Comparison of ENCODE assay signal across 8 cellular contexts in genomic region chrX:40097492-40098263, GRCh38. TPM values are rescaled to one million over a fixed set of nuclear protein-coding genes. Genes with fewer than 3 reads are reported as not detected.
A peak's percentile ranks its signal among the peaks of the same experiment; 100 is the strongest.
DNase-seq lines count a peak whose midpoint lies in the region; ATAC-seq and TF ChIP-seq lines count a peak whose summit lies in the region.

Gene BCOR, minus strand, starts transcription at chrX:40097958. Its CDS starts 20,029 bp downstream, at chrX:40077929.

- TF ChIP-seq EP300 in esophagus muscularis mucosa (IDR thresholded peaks at IDR 0.05), result no peak

- H3K4me3 ChIP-seq in DOHH2 (ENCODE audit: low read length) (peak within 1 kb of the TSS; percentile 80), OCI-LY3 (ENCODE audit: low read length) (peak within 1 kb of the TSS; percentile 95), esophagus muscularis mucosa (peak within 1 kb of the TSS; percentile 72 to 86 (median 76)), stomach smooth muscle (ENCODE audit: low read length in 2 of 2) (peak within 1 kb of the TSS; percentile 46 to 77)

- H3K27ac ChIP-seq in DOHH2 (ENCODE audit: low read depth, low read length), result peak within 1 kb of the TSS; percentile 99
- peak within 1 kb of the TSS; percentile 96 for H3K27ac ChIP-seq in OCI-LY3 (ENCODE audit: low read length)
- peak within 1 kb of the TSS; percentile 87 to 93 (median 92) for H3K27ac ChIP-seq in esophagus muscularis mucosa (replicated peaks in 1 of 4)
- peak within 1 kb of the TSS; percentile 80 for H3K27ac ChIP-seq in stomach smooth muscle (ENCODE audit: low read length)

- H3K4me1 Mint-ChIP-seq in activated T-cell treated with anti-CD3 and anti-CD28 coated beads, Interleukin-2, amount 50 U/mL, for 4 hours (ENCODE audit: low read depth), result peaks cover 20% of the 10 kb centered on the region
- peaks cover 31 to 35% of the 10 kb centered on the region in 2 donors for H3K4me1 Mint-ChIP-seq in natural killer cell

- no peaks in the 10 kb centered on the region for H3K9me2 ChIP-seq in DOHH2 (replicated peaks; ENCODE audit: control insufficient read depth, low read length)

- H2AFZ ChIP-seq in OCI-LY3 (ENCODE audit: low read depth, low read length), result no peak within 1 kb of the TSS

- ATAC-seq in HG02885 (IDR thresholded peaks at IDR 0.05; ENCODE audit: poor library complexity, unreplicated experiment), result peak; percentile 25
- peak; percentile 38 to 41 for ATAC-seq in activated T-cell treated with anti-CD3 and anti-CD28 coated beads, Interleukin-2, amount 50 U/mL, for 4 hours
- ATAC-seq in natural killer cell, result peak; percentile 35 to 61 (median 52)
- no peak for ATAC-seq in HG02970 (IDR thresholded peaks at IDR 0.05; ENCODE audit: low FRiP score, unreplicated experiment)

- H3K27me3 Mint-ChIP-seq in activated T-cell treated with anti-CD3 and anti-CD28 coated beads, Interleukin-2, amount 50 U/mL, for 4 hours (ENCODE audit: low read depth), result no peaks in the 10 kb centered on the region
- H3K27me3 Mint-ChIP-seq in natural killer cell (ENCODE audit: low read depth in 2 of 2), result peaks cover 0 to 11% of the 10 kb centered on the region in 2 donors

- DNase-seq in activated T-cell treated with anti-CD3 and anti-CD28 coated beads, Interleukin-2, amount 50 U/mL, for 4 hours, result peak; percentile 76
- DNase-seq in esophagus muscularis mucosa (ENCODE audit: extremely low spot score) (no peak), natural killer cell (peak; percentile 56)

- H3K36me3 ChIP-seq in DOHH2 (ENCODE audit: control insufficient read depth, low read length) (no peaks in the 10 kb centered on the region), OCI-LY3 (replicated peaks; ENCODE audit: low read depth, low read length) (peaks cover 9% of the 10 kb centered on the region), esophagus muscularis mucosa (no peaks in the 10 kb centered on the region), stomach smooth muscle (ENCODE audit: control insufficient read depth in 2 of 2, insufficient read depth in 2 of 2, low read length in 2 of 2) (no peaks in the 10 kb centered on the region)

- intact Hi-C loops in esophagus muscularis mucosa (cut with DNase I) (loop anchor here (5.0 to 10.0 kb wide), 2 partner anchors 340 to 363 kb away; no protein-coding TSS in a partner anchor), natural killer cell (cut with micrococcal nuclease) (loop anchor here (2.0 to 5.0 kb wide), 6 partner anchors 55 to 240 kb away; no protein-coding TSS in a partner anchor)

- WGBS in esophagus muscularis mucosa, result 0% methylated on average over 1 of the region's 100 CpGs

- H3K9me3 Mint-ChIP-seq in activated T-cell treated with anti-CD3 and anti-CD28 coated beads, Interleukin-2, amount 50 U/mL, for 4 hours, result no peaks in the 10 kb centered on the region
- H3K9me3 Mint-ChIP-seq in natural killer cell, result no peaks in the 10 kb centered on the region

- peak within 1 kb of the TSS; percentile 91 for H3K4me3 Mint-ChIP-seq in activated T-cell treated with anti-CD3 and anti-CD28 coated beads, Interleukin-2, amount 50 U/mL, for 4 hours
- H3K4me3 Mint-ChIP-seq in natural killer cell, result peak within 1 kb of the TSS; percentile 91

- TF ChIP-seq CTCF in DOHH2 (IDR thresholded peaks at IDR 0.05; ENCODE audit: low read depth, low read length, poor library complexity, severe bottlenecking) (no peak), OCI-LY3 (IDR thresholded peaks at IDR 0.05; ENCODE audit: low read depth, low read length) (no peak), esophagus muscularis mucosa (IDR thresholded peaks at IDR 0.05) (no peak), natural killer cell (IDR thresholded peaks at IDR 0.05) (no peak)

- H3F3A ChIP-seq in DOHH2 (ENCODE audit: control insufficient read depth, insufficient read depth), result peaks cover 20% of the 10 kb centered on the region

- no peaks in the 10 kb centered on the region for H3K27me3 ChIP-seq in DOHH2 (ENCODE audit: control insufficient read depth, low read length)
- no peaks in the 10 kb centered on the region for H3K27me3 ChIP-seq in OCI-LY3 (ENCODE audit: low read depth, low read length)
- H3K27me3 ChIP-seq in esophagus muscularis mucosa, result peaks cover 0 to 36% (median 0%) of the 10 kb centered on the region in 4 donors
- peaks cover 0 to 21% of the 10 kb centered on the region in 2 donors for H3K27me3 ChIP-seq in stomach smooth muscle (ENCODE audit: control insufficient read depth in 1 of 2, insufficient read depth in 2 of 2, low read length in 2 of 2)

- H3K9ac ChIP-seq in OCI-LY3 (ENCODE audit: low read length), result peak within 1 kb of the TSS; percentile 89
- H3K9ac ChIP-seq in stomach smooth muscle (ENCODE audit: low read length in 2 of 2), result peak within 1 kb of the TSS; percentile 51 to 62

- H3K79me2 ChIP-seq in DOHH2 (ENCODE audit: control insufficient read depth, low read length) (peaks cover 41% of the 10 kb centered on the region), OCI-LY3 (ENCODE audit: low read length) (peaks cover 45% of the 10 kb centered on the region)

- no peaks in the 10 kb centered on the region for H3K36me3 Mint-ChIP-seq in activated T-cell treated with anti-CD3 and anti-CD28 coated beads, Interleukin-2, amount 50 U/mL, for 4 hours (ENCODE audit: insufficient read depth)
- H3K36me3 Mint-ChIP-seq in natural killer cell, result no peaks in the 10 kb centered on the region

- no peaks in the 10 kb centered on the region for H3K9me3 ChIP-seq in DOHH2 (ENCODE audit: control insufficient read depth, insufficient read depth, low read length)
- H3K9me3 ChIP-seq in OCI-LY3 (ENCODE audit: insufficient read depth, low read length), result no peaks in the 10 kb centered on the region
- H3K9me3 ChIP-seq in esophagus muscularis mucosa, result no peaks in the 10 kb centered on the region
- H3K9me3 ChIP-seq in stomach smooth muscle (ENCODE audit: control insufficient read depth in 2 of 2, low read length in 2 of 2), result no peaks in the 10 kb centered on the region

- peak; percentile 58 for TF ChIP-seq POLR2A in esophagus muscularis mucosa (IDR thresholded peaks at IDR 0.05; ENCODE audit: low read depth)

- H3K4me1 ChIP-seq in DOHH2 (ENCODE audit: control insufficient read depth, low read length) (peaks cover 62% of the 10 kb centered on the region), OCI-LY3 (ENCODE audit: low read length) (peaks cover 33% of the 10 kb centered on the region), esophagus muscularis mucosa (peaks cover 4 to 91% (median 37%) of the 10 kb centered on the region in 4 donors), stomach smooth muscle (ENCODE audit: control insufficient read depth, insufficient read depth, low read length) (peaks cover 38% of the 10 kb centered on the region)

- peak within 1 kb of the TSS; percentile 85 to 89 for H3K27ac Mint-ChIP-seq in natural killer cell

- H4K20me1 ChIP-seq in DOHH2 (ENCODE audit: control insufficient read depth, insufficient read depth, low read depth, low read length) (peaks cover 21% of the 10 kb centered on the region), OCI-LY3 (ENCODE audit: insufficient read depth, low read length) (peaks cover 32% of the 10 kb centered on the region)

- H3K4me2 ChIP-seq in DOHH2 (ENCODE audit: low read length) (peak within 1 kb of the TSS; percentile 88), OCI-LY3 (ENCODE audit: low read length) (peak within 1 kb of the TSS; percentile 95)

RNA-seq across cellular contexts. Expression of gene BCOR, which starts in this region (rescaled TPM):
- total RNA-seq in activated T-cell treated with anti-CD3 and anti-CD28 coated beads, Interleukin-2, amount 50 U/mL, for 4 hours, result 10 to 100 TPM; 53.4 to 58.5 (median 54.5) TPM
- total RNA-seq in esophagus muscularis mucosa (10 to 100 TPM; 19.9 to 32.5 (median 26.0) TPM), natural killer cell (10 to 100 TPM; 20.0 to 35.2 (median 29.2) TPM)
